Comparison of ENCODE assay signal across 16 cellular contexts in genomic region chr2:238989484-238989883, GRCh38.
DNase-seq lines count a peak whose midpoint lies in the region; TF ChIP-seq lines count a peak whose summit lies in the region.
"Had no signal": no experiment of that assay in that cellular context is flagged by ENCODE, and none has a peak within 500 bp of the region (broad histone marks: within the 10 kb centered on the region; RNA-seq: fewer than 3 reads in every experiment).

No MANE protein-coding gene starts in this region.

- no peaks in the 10 kb centered on the region for H3K36me3 ChIP-seq in sigmoid colon
- H3K36me3 ChIP-seq: BE2C had no signal

- H3K9me3 ChIP-seq in sigmoid colon: no peaks in the 10 kb centered on the region
- H3K9me3 ChIP-seq: BE2C had no signal

- DNase-seq in Ammon's horn (ENCODE audit: low spot score): peak; percentile 40
- peak in 40 of 61 donors; percentile 17 to 88 (median 48) for DNase-seq in caudate nucleus (lab: John Stamatoyannopoulos, UW)
- DNase-seq in islet precursor cell: peak; percentile 40
- DNase-seq in sigmoid colon: peak; percentile 54
- DNase-seq in NCI-H524 (lab: John Stamatoyannopoulos, UW): no peak
- no peak for DNase-seq in DMS53 treated with DMSO at 0.1 percent for 48 hours (lab: John Stamatoyannopoulos, UW; ENCODE audit: unreplicated experiment)
- DNase-seq: BE2C; C1 segment of cervical spinal cord; CD4-positive, CD25-positive, alpha-beta regulatory T cell; CD8-positive, alpha-beta memory T cell; COR-L47; DMS 273 treated with DMSO at 0.1 percent for 48 hours; DMS53; GM23248; HCEC 1CT had no signal

- TF ChIP-seq EP300 in sigmoid colon (IDR thresholded peaks at IDR 0.05): no peak

- no peaks in the 10 kb centered on the region for H3K27me3 ChIP-seq in sigmoid colon
- H3K27me3 ChIP-seq: BE2C had no signal

- 91 to 93% methylated on average over 10 of the region's 10 CpGs for WGBS in sigmoid colon, 2 donors

- H3K4me3 ChIP-seq in sigmoid colon: no peak overlapping the region
- H3K4me3 ChIP-seq: GM23248 had no signal

- H3K4me1 ChIP-seq in sigmoid colon: peaks cover 0 to 9% (median 8%) of the 10 kb centered on the region in 4 donors
- H3K4me1 ChIP-seq: BE2C had no signal

- TF ChIP-seq CTCF in sigmoid colon (IDR thresholded peaks at IDR 0.05): no peak

- no peak for TF ChIP-seq POLR2A in sigmoid colon (IDR thresholded peaks at IDR 0.05)

- H3K27ac ChIP-seq in caudate nucleus (ENCODE audit: low read depth, low read length): no peak overlapping the region
- no peak overlapping the region for H3K27ac ChIP-seq in sigmoid colon
- H3K27ac ChIP-seq: GM23248, HL-60 had no signal

- intact Hi-C loops in sigmoid colon (cut with DNase I): no loop called here

Comparison
In these comparisons a context has a peak if more than half of its experiments do, and no peak if none do; other contexts are left out.
1. DNase-seq: peak in Ammon's horn (single experiment), caudate nucleus (40 of 61), islet precursor cell (single experiment) and sigmoid colon (single experiment); none in NCI-H524 (0 of 2) and DMS53 treated with DMSO at 0.1 percent for 48 hours (single experiment).